Comparison of ENCODE assay signal across 1 cellular context in the genomic region with DNA sequence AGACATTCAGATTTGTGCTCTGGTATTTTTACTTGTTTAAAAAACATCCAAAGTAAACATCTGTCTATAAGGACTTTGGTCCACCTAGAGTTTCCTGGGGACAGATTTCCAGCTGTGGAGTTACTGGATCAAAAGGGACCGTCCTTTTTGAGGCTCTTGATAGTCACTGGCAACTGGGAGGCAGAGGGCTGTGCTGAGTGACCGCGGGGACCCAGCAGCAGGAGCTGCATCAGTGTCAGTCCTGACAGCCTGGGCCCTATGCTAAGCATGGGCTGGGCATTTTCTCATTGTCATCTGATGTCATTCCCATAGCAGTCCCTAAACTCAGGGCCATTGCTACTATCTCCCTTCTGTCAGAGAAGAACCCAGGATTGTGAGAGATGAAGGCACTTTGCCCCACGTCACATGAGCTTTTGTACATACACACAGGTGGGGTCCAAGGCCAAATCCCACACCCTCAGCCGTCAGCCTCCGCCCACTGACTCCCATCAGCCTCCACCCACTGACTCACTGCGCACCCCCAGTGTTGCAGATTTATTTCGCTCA.
TF ChIP-seq lines count a peak whose summit lies in the region.

No MANE protein-coding gene starts in this region.

TF ChIP-seq in HepG2, 621 proteins besides CTCF, POLR2A, EP300 and RAD21 (continued from another document and continues in another):
- TF ChIP-seq, protein P1, sequence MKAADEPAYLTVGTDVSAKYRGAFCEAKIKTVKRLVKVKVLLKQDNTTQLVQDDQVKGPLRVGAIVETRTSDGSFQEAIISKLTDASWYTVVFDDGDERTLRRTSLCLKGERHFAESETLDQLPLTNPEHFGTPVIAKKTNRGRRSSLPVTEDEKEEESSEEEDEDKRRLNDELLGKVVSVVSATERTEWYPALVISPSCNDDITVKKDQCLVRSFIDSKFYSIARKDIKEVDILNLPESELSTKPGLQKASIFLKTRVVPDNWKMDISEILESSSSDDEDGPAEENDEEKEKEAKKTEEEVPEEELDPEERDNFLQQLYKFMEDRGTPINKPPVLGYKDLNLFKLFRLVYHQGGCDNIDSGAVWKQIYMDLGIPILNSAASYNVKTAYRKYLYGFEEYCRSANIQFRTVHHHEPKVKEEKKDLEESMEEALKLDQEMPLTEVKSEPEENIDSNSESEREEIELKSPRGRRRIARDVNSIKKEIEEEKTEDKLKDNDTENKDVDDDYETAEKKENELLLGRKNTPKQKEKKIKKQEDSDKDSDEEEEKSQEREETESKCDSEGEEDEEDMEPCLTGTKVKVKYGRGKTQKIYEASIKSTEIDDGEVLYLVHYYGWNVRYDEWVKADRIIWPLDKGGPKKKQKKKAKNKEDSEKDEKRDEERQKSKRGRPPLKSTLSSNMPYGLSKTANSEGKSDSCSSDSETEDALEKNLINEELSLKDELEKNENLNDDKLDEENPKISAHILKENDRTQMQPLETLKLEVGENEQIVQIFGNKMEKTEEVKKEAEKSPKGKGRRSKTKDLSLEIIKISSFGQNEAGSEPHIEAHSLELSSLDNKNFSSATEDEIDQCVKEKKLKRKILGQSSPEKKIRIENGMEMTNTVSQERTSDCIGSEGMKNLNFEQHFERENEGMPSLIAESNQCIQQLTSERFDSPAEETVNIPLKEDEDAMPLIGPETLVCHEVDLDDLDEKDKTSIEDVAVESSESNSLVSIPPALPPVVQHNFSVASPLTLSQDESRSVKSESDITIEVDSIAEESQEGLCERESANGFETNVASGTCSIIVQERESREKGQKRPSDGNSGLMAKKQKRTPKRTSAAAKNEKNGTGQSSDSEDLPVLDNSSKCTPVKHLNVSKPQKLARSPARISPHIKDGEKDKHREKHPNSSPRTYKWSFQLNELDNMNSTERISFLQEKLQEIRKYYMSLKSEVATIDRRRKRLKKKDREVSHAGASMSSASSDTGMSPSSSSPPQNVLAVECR (CRISPR knock-in tag; IDR thresholded peaks at IDR 0.05; ENCODE audit: borderline replicate concordance) = peak; percentile 23; the same call in 1 of the 2 replicates
- TF ChIP-seq TOPORS (CRISPR knock-in tag; IDR thresholded peaks at IDR 0.05) (no peak), ARNTL (CRISPR knock-in tag; IDR thresholded peaks at IDR 0.05) (peak; percentile 37; the same call in 1 of the 2 replicates), ZNF101 (CRISPR knock-in tag; IDR thresholded peaks at IDR 0.05; ENCODE audit: borderline replicate concordance, low read depth) (no peak), PRMT3 (CRISPR knock-in tag; IDR thresholded peaks at IDR 0.05; ENCODE audit: borderline replicate concordance, low read depth) (no peak), PLRG1 (conservative IDR thresholded peaks at IDR 0.05) (no peak), HOXA5 (CRISPR knock-in tag; IDR thresholded peaks at IDR 0.05) (no peak), GLI4 (CRISPR knock-in tag; IDR thresholded peaks at IDR 0.05; ENCODE audit: borderline replicate concordance) (no peak), ZNF652 (CRISPR knock-in tag; IDR thresholded peaks at IDR 0.05; ENCODE audit: borderline replicate concordance, low read depth) (no peak), ZSCAN29 (CRISPR knock-in tag; conservative IDR thresholded peaks at IDR 0.05) (0 out of 2 replicates have a peak, but pooled peaks have one; percentile 38), JARID2 (CRISPR knock-in tag; IDR thresholded peaks at IDR 0.05; ENCODE audit: insufficient replicate concordance) (no peak), ZNF614 (CRISPR knock-in tag; IDR thresholded peaks at IDR 0.05; ENCODE audit: borderline replicate concordance) (peak; percentile 52; the same call in 1 of the 2 replicates), EED (CRISPR knock-in tag; IDR thresholded peaks at IDR 0.05) (no peak), NCOA5 (CRISPR knock-in tag; IDR thresholded peaks at IDR 0.05) (no peak), NCOR1 (IDR thresholded peaks at IDR 0.05; ENCODE audit: borderline replicate concordance, low read length) (peak; percentile 45; the same call in 1 of the 2 replicates), ZNF441 (CRISPR knock-in tag; IDR thresholded peaks at IDR 0.05; ENCODE audit: borderline replicate concordance) (no peak), ZNF431 (CRISPR knock-in tag; IDR thresholded peaks at IDR 0.05; ENCODE audit: borderline replicate concordance, low read depth) (peak; percentile 58; the same call in 1 of the 2 replicates), ZNF383 (CRISPR knock-in tag; IDR thresholded peaks at IDR 0.05; ENCODE audit: borderline replicate concordance) (no peak), POLR2AphosphoS2 (IDR thresholded peaks at IDR 0.05; ENCODE audit: low read depth, low read length) (no peak), SUZ12 (IDR thresholded peaks at IDR 0.05; ENCODE audit: low read depth, low read length) (no peak), NR2C2 (CRISPR knock-in tag; IDR thresholded peaks at IDR 0.05; ENCODE audit: borderline replicate concordance) (peak; percentile 46; the same call in 1 of the 2 replicates), ZNF501 (CRISPR knock-in tag; IDR thresholded peaks at IDR 0.05) (no peak), SRF (IDR thresholded peaks at IDR 0.05; ENCODE audit: low read depth, low read length) (no peak), TP53 (CRISPR knock-in tag; conservative IDR thresholded peaks at IDR 0.05) (no peak), ZNF775 (CRISPR knock-in tag; IDR thresholded peaks at IDR 0.05; ENCODE audit: borderline replicate concordance) (no peak), MLXIP (CRISPR knock-in tag; IDR thresholded peaks at IDR 0.05; ENCODE audit: borderline replicate concordance) (no peak), NFIC (IDR thresholded peaks at IDR 0.05; ENCODE audit: low read length) (peak; percentile 58; the same call in 1 of the 2 replicates), DNMT3B (CRISPR knock-in tag; conservative IDR thresholded peaks at IDR 0.05) (no peak; the same call in 1 of the 2 replicates), ZFY (CRISPR knock-in tag; IDR thresholded peaks at IDR 0.05) (no peak), FOXO1 (CRISPR knock-in tag; IDR thresholded peaks at IDR 0.05) (0 out of 2 replicates have a peak, but pooled peaks have one; percentile 24), MED1 (CRISPR knock-in tag; IDR thresholded peaks at IDR 0.05) (no peak), NR2F6 (IDR thresholded peaks at IDR 0.05) (no peak; the same call in 1 of the 2 replicates), NR2F6 (CRISPR knock-in tag; IDR thresholded peaks at IDR 0.05) (no peak), POLR2AphosphoS5 (IDR thresholded peaks at IDR 0.05; ENCODE audit: low read depth, low read length) (no peak), ZNF543 (CRISPR knock-in tag; IDR thresholded peaks at IDR 0.05) (peak; percentile 79; the same call in 1 of the 2 replicates), NFE2L1 (CRISPR knock-in tag; IDR thresholded peaks at IDR 0.05; ENCODE audit: borderline replicate concordance) (no peak), TBX2 (CRISPR knock-in tag; IDR thresholded peaks at IDR 0.05; ENCODE audit: borderline replicate concordance) (peak; percentile 50; the same call in 1 of the 2 replicates), HNRNPUL1 (IDR thresholded peaks at IDR 0.05; ENCODE audit: low read depth, low read length) (no peak), TARDBP (CRISPR knock-in tag; IDR thresholded peaks at IDR 0.05) (0 out of 2 replicates have a peak, but pooled peaks have one; percentile 21)
- TF ChIP-seq, protein P2, sequence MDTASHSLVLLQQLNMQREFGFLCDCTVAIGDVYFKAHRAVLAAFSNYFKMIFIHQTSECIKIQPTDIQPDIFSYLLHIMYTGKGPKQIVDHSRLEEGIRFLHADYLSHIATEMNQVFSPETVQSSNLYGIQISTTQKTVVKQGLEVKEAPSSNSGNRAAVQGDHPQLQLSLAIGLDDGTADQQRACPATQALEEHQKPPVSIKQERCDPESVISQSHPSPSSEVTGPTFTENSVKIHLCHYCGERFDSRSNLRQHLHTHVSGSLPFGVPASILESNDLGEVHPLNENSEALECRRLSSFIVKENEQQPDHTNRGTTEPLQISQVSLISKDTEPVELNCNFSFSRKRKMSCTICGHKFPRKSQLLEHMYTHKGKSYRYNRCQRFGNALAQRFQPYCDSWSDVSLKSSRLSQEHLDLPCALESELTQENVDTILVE (CRISPR knock-in tag; IDR thresholded peaks at IDR 0.05) = no peak
- TF ChIP-seq, protein P3, sequence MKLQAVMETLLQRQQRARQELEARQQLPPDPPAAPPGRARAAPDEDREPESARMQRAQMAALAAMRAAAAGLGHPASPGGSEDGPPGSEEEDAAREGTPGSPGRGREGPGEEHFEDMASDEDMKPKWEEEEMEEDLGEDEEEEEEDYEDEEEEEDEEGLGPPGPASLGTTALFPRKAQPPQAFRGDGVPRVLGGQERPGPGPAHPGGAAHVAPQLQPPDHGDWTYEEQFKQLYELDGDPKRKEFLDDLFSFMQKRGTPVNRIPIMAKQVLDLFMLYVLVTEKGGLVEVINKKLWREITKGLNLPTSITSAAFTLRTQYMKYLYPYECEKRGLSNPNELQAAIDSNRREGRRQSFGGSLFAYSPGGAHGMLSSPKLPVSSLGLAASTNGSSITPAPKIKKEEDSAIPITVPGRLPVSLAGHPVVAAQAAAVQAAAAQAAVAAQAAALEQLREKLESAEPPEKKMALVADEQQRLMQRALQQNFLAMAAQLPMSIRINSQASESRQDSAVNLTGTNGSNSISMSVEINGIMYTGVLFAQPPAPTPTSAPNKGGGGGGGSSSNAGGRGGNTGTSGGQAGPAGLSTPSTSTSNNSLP (IDR thresholded peaks at IDR 0.05; ENCODE audit: low read depth, low read length) = peak; percentile 71
- TF ChIP-seq, protein P4, sequence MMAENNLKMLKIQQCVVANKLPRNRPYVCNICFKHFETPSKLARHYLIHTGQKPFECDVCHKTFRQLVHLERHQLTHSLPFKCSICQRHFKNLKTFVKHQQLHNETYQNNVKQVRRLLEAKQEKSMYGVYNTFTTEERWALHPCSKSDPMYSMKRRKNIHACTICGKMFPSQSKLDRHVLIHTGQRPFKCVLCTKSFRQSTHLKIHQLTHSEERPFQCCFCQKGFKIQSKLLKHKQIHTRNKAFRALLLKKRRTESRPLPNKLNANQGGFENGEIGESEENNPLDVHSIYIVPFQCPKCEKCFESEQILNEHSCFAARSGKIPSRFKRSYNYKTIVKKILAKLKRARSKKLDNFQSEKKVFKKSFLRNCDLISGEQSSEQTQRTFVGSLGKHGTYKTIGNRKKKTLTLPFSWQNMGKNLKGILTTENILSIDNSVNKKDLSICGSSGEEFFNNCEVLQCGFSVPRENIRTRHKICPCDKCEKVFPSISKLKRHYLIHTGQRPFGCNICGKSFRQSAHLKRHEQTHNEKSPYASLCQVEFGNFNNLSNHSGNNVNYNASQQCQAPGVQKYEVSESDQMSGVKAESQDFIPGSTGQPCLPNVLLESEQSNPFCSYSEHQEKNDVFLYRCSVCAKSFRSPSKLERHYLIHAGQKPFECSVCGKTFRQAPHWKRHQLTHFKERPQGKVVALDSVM (CRISPR knock-in tag; IDR thresholded peaks at IDR 0.05) = peak; percentile 66
- TF ChIP-seq, protein P5, sequence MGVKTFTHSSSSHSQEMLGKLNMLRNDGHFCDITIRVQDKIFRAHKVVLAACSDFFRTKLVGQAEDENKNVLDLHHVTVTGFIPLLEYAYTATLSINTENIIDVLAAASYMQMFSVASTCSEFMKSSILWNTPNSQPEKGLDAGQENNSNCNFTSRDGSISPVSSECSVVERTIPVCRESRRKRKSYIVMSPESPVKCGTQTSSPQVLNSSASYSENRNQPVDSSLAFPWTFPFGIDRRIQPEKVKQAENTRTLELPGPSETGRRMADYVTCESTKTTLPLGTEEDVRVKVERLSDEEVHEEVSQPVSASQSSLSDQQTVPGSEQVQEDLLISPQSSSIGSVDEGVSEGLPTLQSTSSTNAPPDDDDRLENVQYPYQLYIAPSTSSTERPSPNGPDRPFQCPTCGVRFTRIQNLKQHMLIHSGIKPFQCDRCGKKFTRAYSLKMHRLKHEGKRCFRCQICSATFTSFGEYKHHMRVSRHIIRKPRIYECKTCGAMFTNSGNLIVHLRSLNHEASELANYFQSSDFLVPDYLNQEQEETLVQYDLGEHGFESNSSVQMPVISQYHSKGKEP (CRISPR knock-in tag; IDR thresholded peaks at IDR 0.05) = no peak
- TF ChIP-seq, protein P6, sequence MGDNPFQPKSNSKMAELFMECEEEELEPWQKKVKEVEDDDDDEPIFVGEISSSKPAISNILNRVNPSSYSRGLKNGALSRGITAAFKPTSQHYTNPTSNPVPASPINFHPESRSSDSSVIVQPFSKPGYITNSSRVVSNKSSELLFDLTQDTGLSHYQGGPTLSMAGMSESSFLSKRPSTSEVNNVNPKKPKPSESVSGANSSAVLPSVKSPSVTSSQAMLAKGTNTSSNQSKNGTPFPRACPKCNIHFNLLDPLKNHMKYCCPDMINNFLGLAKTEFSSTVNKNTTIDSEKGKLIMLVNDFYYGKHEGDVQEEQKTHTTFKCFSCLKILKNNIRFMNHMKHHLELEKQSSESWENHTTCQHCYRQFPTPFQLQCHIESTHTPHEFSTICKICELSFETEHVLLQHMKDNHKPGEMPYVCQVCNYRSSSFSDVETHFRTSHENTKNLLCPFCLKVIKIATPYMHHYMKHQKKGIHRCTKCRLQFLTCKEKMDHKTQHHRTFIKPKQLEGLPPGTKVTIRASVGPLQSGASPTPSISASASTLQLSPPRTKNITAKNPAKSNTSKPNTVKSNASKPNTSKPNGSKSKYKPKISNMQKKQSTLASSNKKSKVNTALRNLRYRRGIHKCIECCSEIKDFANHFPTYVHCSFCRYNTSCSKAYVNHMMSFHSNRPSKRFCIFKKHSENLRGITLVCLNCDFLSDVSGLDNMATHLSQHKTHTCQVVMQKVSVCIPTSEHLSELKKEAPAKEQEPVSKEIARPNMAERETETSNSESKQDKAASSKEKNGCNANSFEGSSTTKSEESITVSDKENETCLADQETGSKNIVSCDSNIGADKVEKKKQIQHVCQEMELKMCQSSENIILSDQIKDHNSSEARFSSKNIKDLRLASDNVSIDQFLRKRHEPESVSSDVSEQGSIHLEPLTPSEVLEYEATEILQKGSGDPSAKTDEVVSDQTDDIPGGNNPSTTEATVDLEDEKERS (CRISPR knock-in tag; IDR thresholded peaks at IDR 0.05) = peak; percentile 80
- TF ChIP-seq, protein P7, sequence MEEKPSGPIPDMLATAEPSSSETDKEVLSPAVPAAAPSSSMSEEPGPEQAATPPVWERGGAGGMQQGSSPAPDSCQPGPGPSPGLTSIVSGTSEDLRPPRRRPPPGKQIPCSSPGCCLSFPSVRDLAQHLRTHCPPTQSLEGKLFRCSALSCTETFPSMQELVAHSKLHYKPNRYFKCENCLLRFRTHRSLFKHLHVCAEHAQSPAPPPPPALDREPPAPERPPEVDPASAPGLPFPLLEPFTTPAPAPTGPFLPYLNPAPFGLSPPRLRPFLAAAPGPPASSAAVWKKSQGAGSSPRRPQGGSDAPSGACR (CRISPR knock-in tag; IDR thresholded peaks at IDR 0.05) = no peak
